ENCODE assay signal across 8 cellular contexts in genomic region chr4:25767877-25768475, GRCh38.
DNase-seq lines count a peak whose midpoint lies in the region; ATAC-seq and TF ChIP-seq lines count a peak whose summit lies in the region.

No MANE protein-coding gene starts in this region.

- H2AFZ ChIP-seq in SK-N-SH (ENCODE audit: low read depth), result no peak overlapping the region; the same call in 1 of the 2 replicates

- no peak overlapping the region for H3K4me2 ChIP-seq in SK-N-SH

- no peak overlapping the region for H3K27ac ChIP-seq in AG04450 (ENCODE audit: low read depth, low read length)
- H3K27ac ChIP-seq in SK-N-SH (ENCODE audit: low read depth in 2 of 2, low read length in 1 of 2), result no peak overlapping the region

- H3F3A ChIP-seq in SK-N-SH (replicated peaks; ENCODE audit: insufficient read depth), result peaks cover 2% of the 10 kb centered on the region

- no peaks in the 10 kb centered on the region for H3K79me2 ChIP-seq in SK-N-SH (ENCODE audit: insufficient read depth)

- no peaks in the 10 kb centered on the region for H3K36me3 ChIP-seq in SK-N-SH (replicated peaks in 1 of 2; ENCODE audit: control insufficient read depth in 1 of 2, insufficient read depth in 2 of 2, low read length in 1 of 2)

- 28% methylated on average over 5 of the region's 5 CpGs for WGBS in SK-N-SH (ENCODE audit: low lambda C conversion rate)

- DNase-seq in AG04450 (ENCODE audit: low read depth, low spot score) (peak; percentile 32), NAMALWA (ENCODE audit: low spot score) (peak; percentile 65), SK-N-SH (peak; percentile 73), epithelial cell of proximal tubule (ENCODE audit: low read depth) (no peak), middle frontal gyrus (ENCODE audit: extremely low spot score, low spot score) (peak; percentile 81), cortex of kidney (lab: John Stamatoyannopoulos, UW) (no peak)

- no peaks in the 10 kb centered on the region for H3K27me3 ChIP-seq in AG04450 (ENCODE audit: control insufficient read depth, insufficient read depth, low read length)
- no peaks in the 10 kb centered on the region for H3K27me3 ChIP-seq in SK-N-SH (ENCODE audit: insufficient read depth)

- H3K9me3 ChIP-seq in AG04450 (ENCODE audit: control insufficient read depth, insufficient read depth, low read length) (no peaks in the 10 kb centered on the region), SK-N-SH (no peaks in the 10 kb centered on the region)

- POLR2A ChIA-PET in AG04450 (lab: Yijun Ruan, JAX) (no interaction called here), SK-N-SH (lab: Yijun Ruan, JAX) (no interaction called here)

- H3K9ac ChIP-seq in SK-N-SH, result no peak overlapping the region

- CTCF ChIA-PET in AG04450 (lab: Charles Lee), result interaction anchor here (0.6 to 9.9 kb wide), 69 partner anchors 8 to 485 kb away, joined by 3 to 302 read pairs (median 4); partner anchors contain the start of genes SMIM20 and ZCCHC4
- CTCF ChIA-PET in SK-N-SH (lab: Yijun Ruan, JAX), result interaction anchor here (0.5 to 9.0 kb wide), 56 partner anchors 9 to 955 kb away, joined by 3 to 166 read pairs (median 4); partner anchors contain the start of gene ZCCHC4

- H3K9me2 ChIP-seq in SK-N-SH, result no peaks in the 10 kb centered on the region

- H3K4me1 ChIP-seq in SK-N-SH (ENCODE audit: control insufficient read depth in 1 of 2, insufficient read depth in 2 of 2, low read depth in 1 of 2, low read length in 1 of 2), result no peaks in the 10 kb centered on the region

- H4K20me1 ChIP-seq in SK-N-SH (ENCODE audit: insufficient read depth), result no peaks in the 10 kb centered on the region

- no peak overlapping the region for H3K4me3 ChIP-seq in AG04450 (ENCODE audit: low read depth, low read length)
- no peak overlapping the region for H3K4me3 ChIP-seq in GM12875 (ENCODE audit: low read depth, low read length)
- H3K4me3 ChIP-seq in SK-N-SH (ENCODE audit: low read depth in 2 of 2, low read length in 1 of 2), result no peak overlapping the region
- H3K4me3 ChIP-seq in epithelial cell of proximal tubule (ENCODE audit: low read depth, low read length), result no peak overlapping the region

- no peak for TF ChIP-seq EP300 in SK-N-SH (IDR thresholded peaks at IDR 0.05; ENCODE audit: borderline replicate concordance in 1 of 2, low read depth in 1 of 2, low read length in 1 of 2)

- TF ChIP-seq CTCF in AG04450 (IDR thresholded peaks at IDR 0.05; ENCODE audit: low read depth, low read length), result peak; percentile 99
- peak; percentile 71 for TF ChIP-seq CTCF in GM12875 (IDR thresholded peaks at IDR 0.05; ENCODE audit: borderline replicate concordance, insufficient read depth, low read depth, low read length)
- peak; percentile 96 for TF ChIP-seq CTCF in SK-N-SH (IDR thresholded peaks at IDR 0.05)
- peak; percentile 99 for TF ChIP-seq CTCF in epithelial cell of proximal tubule (conservative IDR thresholded peaks at IDR 0.05; ENCODE audit: low read depth, low read length)

- no peak for ATAC-seq in HG02970 (IDR thresholded peaks at IDR 0.05; ENCODE audit: low FRiP score, unreplicated experiment)

- TF ChIP-seq RAD21 in SK-N-SH (IDR thresholded peaks at IDR 0.05; ENCODE audit: low read length), result peak; percentile 95

TF ChIP-seq in SK-N-SH, 30 proteins besides CTCF, POLR2A, EP300 and RAD21:
- TF ChIP-seq SMC3 (IDR thresholded peaks at IDR 0.05; ENCODE audit: low read depth, low read length), result peak; percentile 89
- TF ChIP-seq REST (IDR thresholded peaks at IDR 0.05; ENCODE audit: low read depth, low read length), result no peak

Comparison
In these comparisons a context has a peak if more than half of its experiments do, and no peak if none do; other contexts are left out.
1. DNase-seq: peak in AG04450 (single experiment), NAMALWA (single experiment), SK-N-SH (single experiment) and middle frontal gyrus (single experiment); none in epithelial cell of proximal tubule (single experiment) and cortex of kidney (single experiment).
2. Peak in every context shown above with its lines, with median percentiles within 50 percentile points of each other: CTCF ChIP-seq.